Comparison of ENCODE assay signal across 9 cellular contexts in genomic region chr11:68584097-68584496, GRCh38.
DNase-seq lines count a peak whose midpoint lies in the region; ATAC-seq and TF ChIP-seq lines count a peak whose summit lies in the region.
"Had no signal": no experiment of that assay in that cellular context is flagged by ENCODE, and none has a peak within 500 bp of the region (broad histone marks: within the 10 kb centered on the region; RNA-seq: fewer than 3 reads in every experiment).

No MANE protein-coding gene starts in this region.

- H2AFZ ChIP-seq in IMR-90 (replicated peaks; ENCODE audit: low read length, poor library complexity) = no peak overlapping the region

- no peak overlapping the region for H3K9ac ChIP-seq in IMR-90 (ENCODE audit: low read depth, low read length)

- no peak overlapping the region for H3K18ac ChIP-seq in IMR-90 (ENCODE audit: low read depth, low read length)

- peak; percentile 53 to 71 for DNase-seq in Caco-2
- peak; percentile 4 for DNase-seq in IMR-90
- peak; percentile 33 for DNase-seq in activated B cell treated with CpG ODN at 0.5 μM for 24 hours
- DNase-seq in cerebellar cortex (ENCODE audit: low spot score) = peak; percentile 16
- peak; percentile 22 for DNase-seq in midbrain (lab: John Stamatoyannopoulos, UW)
- peak; percentile 23 for DNase-seq in stimulated activated naive B cell treated with anti-CD40 and anti-IgM and Interleukin-4, amounts not matched to agents 10 μg/mL and 1 μg/mL and 100 μg/mL, for 72 hours
- no peak for DNase-seq in DMS153 treated with DMSO at 0.1 percent for 48 hours (lab: John Stamatoyannopoulos, UW; ENCODE audit: unreplicated experiment)
- no peak for DNase-seq in NK-92 (lab: John Stamatoyannopoulos, UW; ENCODE audit: unreplicated experiment)

- TF ChIP-seq CTCF in Caco-2 (IDR thresholded peaks at IDR 0.05; ENCODE audit: insufficient read depth in 1 of 2, low read depth in 1 of 2, low read length in 1 of 2, severe bottlenecking in 1 of 2, unreplicated experiment in 1 of 2) (peak; percentile 81 to 88), IMR-90 (conservative IDR thresholded peaks at IDR 0.05; ENCODE audit: low read depth, low read length) (peak; percentile 29), activated B cell treated with CpG ODN at 0.5 μM for 24 hours (IDR thresholded peaks at IDR 0.05) (peak; percentile 27)

- H3K27ac ChIP-seq in IMR-90 (ENCODE audit: insufficient read depth, low read length) = no peak overlapping the region

- H3K4me3 Mint-ChIP-seq in Caco-2 (ENCODE audit: unreplicated experiment) (no peak overlapping the region), activated B cell treated with CpG ODN at 0.5 μM for 24 hours (no peak overlapping the region)
- no peak overlapping the region for H3K4me3 Mint-ChIP-seq in stimulated activated naive B cell treated with anti-CD40 and anti-IgM and Interleukin-4, amounts not matched to agents 10 μg/mL and 1 μg/mL and 100 μg/mL, for 72 hours
- H3K4me3 Mint-ChIP-seq: T-helper 1 cell treated with Interleukin-12 subunit alpha and Interleukin-12 subunit beta and Interleukin-4 antibody, amounts not matched to agents 30 μg/mL and 1 μg/mL, for 36 hours had no signal

- H3K27me3 ChIP-seq in Caco-2 (replicated peaks; ENCODE audit: control insufficient read depth, insufficient read depth, low read length) = no peaks in the 10 kb centered on the region
- H3K27me3 ChIP-seq in IMR-90 (ENCODE audit: control insufficient read depth, insufficient read depth, low read length) = no peaks in the 10 kb centered on the region

- no peak overlapping the region for H2BK20ac ChIP-seq in IMR-90 (ENCODE audit: low read depth, low read length)

- H3K27me3 Mint-ChIP-seq in Caco-2 (ENCODE audit: insufficient read depth, unreplicated experiment) = no peaks in the 10 kb centered on the region
- no peaks in the 10 kb centered on the region for H3K27me3 Mint-ChIP-seq in activated B cell treated with CpG ODN at 0.5 μM for 24 hours
- no peaks in the 10 kb centered on the region for H3K27me3 Mint-ChIP-seq in stimulated activated naive B cell treated with anti-CD40 and anti-IgM and Interleukin-4, amounts not matched to agents 10 μg/mL and 1 μg/mL and 100 μg/mL, for 72 hours

- no peak for TF ChIP-seq POLR2A in IMR-90 (IDR thresholded peaks at IDR 0.05; ENCODE audit: low read depth, low read length)

- H3K4me1 Mint-ChIP-seq in Caco-2 (ENCODE audit: low read depth, unreplicated experiment) = peaks cover 7% of the 10 kb centered on the region
- peaks cover 16% of the 10 kb centered on the region for H3K4me1 Mint-ChIP-seq in activated B cell treated with CpG ODN at 0.5 μM for 24 hours
- peaks cover 11 to 29% of the 10 kb centered on the region in 2 donors for H3K4me1 Mint-ChIP-seq in stimulated activated naive B cell treated with anti-CD40 and anti-IgM and Interleukin-4, amounts not matched to agents 10 μg/mL and 1 μg/mL and 100 μg/mL, for 72 hours

- no peak overlapping the region for H4K8ac ChIP-seq in IMR-90 (ENCODE audit: low read depth in 2 of 2, low read length in 2 of 2)

- H3K4me2 ChIP-seq in IMR-90 (ENCODE audit: low read depth, low read length) = no peak overlapping the region

- 59% methylated on average over 3 of the region's 6 CpGs; no CpG with 5 or more reads in 1 of the 2 experiments for WGBS in IMR-90 (ENCODE audit: extremely low coverage in 2 of 2, insufficient read length in 1 of 2), 2 experiments

- no peak overlapping the region for H2BK15ac ChIP-seq in IMR-90 (ENCODE audit: low read depth, low read length)

- H3K36me3 Mint-ChIP-seq in Caco-2 (ENCODE audit: insufficient read depth, unreplicated experiment) = peaks cover 96% of the 10 kb centered on the region
- H3K36me3 Mint-ChIP-seq in activated B cell treated with CpG ODN at 0.5 μM for 24 hours (ENCODE audit: low read depth) = peaks cover 92% of the 10 kb centered on the region
- peaks cover 36 to 46% of the 10 kb centered on the region in 2 donors for H3K36me3 Mint-ChIP-seq in stimulated activated naive B cell treated with anti-CD40 and anti-IgM and Interleukin-4, amounts not matched to agents 10 μg/mL and 1 μg/mL and 100 μg/mL, for 72 hours

- H3K4me1 ChIP-seq in Caco-2 (no peaks in the 10 kb centered on the region), IMR-90 (ENCODE audit: control insufficient read depth, insufficient read depth, low read length) (peaks cover 7% of the 10 kb centered on the region)

- no peak overlapping the region for H3K14ac ChIP-seq in IMR-90 (replicated peaks; ENCODE audit: low read depth, low read length)

- no peak overlapping the region for H3K23ac ChIP-seq in IMR-90 (ENCODE audit: low read depth, low read length)

- H3K9me3 ChIP-seq in Caco-2 (no peaks in the 10 kb centered on the region), IMR-90 (ENCODE audit: control insufficient read depth, insufficient read depth, low read length) (no peaks in the 10 kb centered on the region)

- BruUV-seq in Caco-2 (replicated peaks; lab: Mats Ljungman, UMichigan) (no TSS peak), IMR-90 (replicated peaks; lab: Mats Ljungman, UMichigan) (no TSS peak)

- TF ChIP-seq RAD21 in IMR-90 (IDR thresholded peaks at IDR 0.05; ENCODE audit: low read length) = no peak

- dilution Hi-C loops in IMR-90 (cut with HindIII; ENCODE audit: low sequenced_read_pairs, unreplicated experiment) = no loop called here

- H3K27ac Mint-ChIP-seq in Caco-2 (ENCODE audit: unreplicated experiment) = no peak overlapping the region
- no peak overlapping the region for H3K27ac Mint-ChIP-seq in activated B cell treated with CpG ODN at 0.5 μM for 24 hours
- H3K27ac Mint-ChIP-seq in stimulated activated naive B cell treated with anti-CD40 and anti-IgM and Interleukin-4, amounts not matched to agents 10 μg/mL and 1 μg/mL and 100 μg/mL, for 72 hours = peak overlapping the region; percentile 14
- H3K27ac Mint-ChIP-seq: T-helper 1 cell treated with Interleukin-12 subunit alpha and Interleukin-12 subunit beta and Interleukin-4 antibody, amounts not matched to agents 30 μg/mL and 1 μg/mL, for 36 hours had no signal

- no peak overlapping the region for H4K91ac ChIP-seq in IMR-90 (ENCODE audit: insufficient read depth, low read depth, low read length)

- POLR2A ChIA-PET in Caco-2 (lab: Charles Lee) = no interaction called here
- POLR2A ChIA-PET in IMR-90 (lab: Charles Lee; ENCODE audit: unreplicated experiment) = no interaction called here
- POLR2A ChIA-PET in activated B cell treated with CpG ODN at 0.5 μM for 24 hours (lab: Charles Lee) = no interaction called here

- peaks cover 23% of the 10 kb centered on the region for H3K9me1 ChIP-seq in IMR-90 (ENCODE audit: insufficient read depth, low read length)

- H2AK9ac ChIP-seq in IMR-90 (replicated peaks; ENCODE audit: low read depth, low read length, poor library complexity) = no peak overlapping the region

- no peak overlapping the region for H3K4me3 ChIP-seq in Caco-2 (ENCODE audit: low read depth, low read length)
- no peak overlapping the region for H3K4me3 ChIP-seq in IMR-90 (ENCODE audit: insufficient read depth, low read depth, low read length)

- ATAC-seq in IMR-90 (ENCODE audit: low read depth) (no peak), activated B cell treated with CpG ODN at 0.5 μM for 24 hours (ENCODE audit: low read depth) (peak; percentile 64)
- peak; percentile 78 to 83 for ATAC-seq in stimulated activated naive B cell treated with anti-CD40 and anti-IgM and Interleukin-4, amounts not matched to agents 10 μg/mL and 1 μg/mL and 100 μg/mL, for 72 hours (replicated peaks)

- H4K5ac ChIP-seq in IMR-90 (ENCODE audit: low read depth, low read length) = no peak overlapping the region

- no peak overlapping the region for H2BK5ac ChIP-seq in IMR-90 (ENCODE audit: low read depth, low read length, poor library complexity, severe bottlenecking)

- peaks cover 29 to 66% of the 10 kb centered on the region in 2 experiments for H3K79me1 ChIP-seq in IMR-90 (ENCODE audit: low read depth in 1 of 2, low read length in 2 of 2)

- no peak overlapping the region for H3K56ac ChIP-seq in IMR-90 (ENCODE audit: extremely low read depth, insufficient read depth, low read length)

- H3K9me3 Mint-ChIP-seq in Caco-2 (ENCODE audit: unreplicated experiment) = no peaks in the 10 kb centered on the region
- H3K9me3 Mint-ChIP-seq in activated B cell treated with CpG ODN at 0.5 μM for 24 hours = no peaks in the 10 kb centered on the region
- H3K9me3 Mint-ChIP-seq in stimulated activated naive B cell treated with anti-CD40 and anti-IgM and Interleukin-4, amounts not matched to agents 10 μg/mL and 1 μg/mL and 100 μg/mL, for 72 hours = no peaks in the 10 kb centered on the region
- H3K9me3 Mint-ChIP-seq: T-helper 1 cell treated with Interleukin-12 subunit alpha and Interleukin-12 subunit beta and Interleukin-4 antibody, amounts not matched to agents 30 μg/mL and 1 μg/mL, for 36 hours had no signal

- in situ Hi-C loops in IMR-90 (cut with MboI; ENCODE audit: low sequenced_read_pairs) = no loop called here

- no peak overlapping the region for H2BK120ac ChIP-seq in IMR-90 (ENCODE audit: low read depth, low read length)

- H2AK5ac ChIP-seq in IMR-90 (ENCODE audit: low read depth, low read length) = no peak overlapping the region

- H3K36me3 ChIP-seq in Caco-2 (ENCODE audit: control insufficient read depth, insufficient read depth, low read length) (peaks cover 8% of the 10 kb centered on the region; the same call in 1 of the 2 replicates), IMR-90 (ENCODE audit: control insufficient read depth, insufficient read depth, low read length) (peaks cover 33% of the 10 kb centered on the region)

- intact Hi-C loops in Caco-2 (cut with micrococcal nuclease; ENCODE audit: unreplicated experiment) = no loop called here
- intact Hi-C loops in IMR-90 (cut with micrococcal nuclease) = no loop called here
- intact Hi-C loops in activated B cell treated with CpG ODN at 0.5 μM for 24 hours (cut with micrococcal nuclease) = loop anchor here (1.0 to 5.0 kb wide), 3 partner anchors 260 to 1058 kb away; partner anchors contain the start of gene CCND1

- CTCF ChIA-PET in Caco-2 (lab: Charles Lee) = interaction anchor here (0.6 to 1.1 kb wide), 4 partner anchors 28 to 131 kb away, joined by 3 read pairs; partner anchors contain the start of gene PPP6R3
- CTCF ChIA-PET in IMR-90 (lab: Yijun Ruan, JAX) = interaction anchor here (0.8 to 1.5 kb wide), 3 partner anchors 9 to 30 kb away, joined by 3 to 4 read pairs (median 4); no protein-coding TSS in a partner anchor
- CTCF ChIA-PET in activated B cell treated with CpG ODN at 0.5 μM for 24 hours (lab: Charles Lee) = interaction anchor here (0.6 to 2.9 kb wide), 9 partner anchors 9 to 1059 kb away, joined by 3 to 23 read pairs (median 3); no protein-coding TSS in a partner anchor

- H3K4ac ChIP-seq in IMR-90 (ENCODE audit: low read depth, low read length) = no peak overlapping the region

- H4K20me1 ChIP-seq in IMR-90 (ENCODE audit: insufficient read depth, low read length) = peaks cover 29% of the 10 kb centered on the region

TF ChIP-seq in IMR-90, 13 proteins besides CTCF, POLR2A, EP300 and RAD21:
- TF ChIP-seq CEBPB (IDR thresholded peaks at IDR 0.05; ENCODE audit: low read depth, low read length) = no peak
- TF ChIP-seq BHLHE40 (IDR thresholded peaks at IDR 0.05; ENCODE audit: low read depth, low read length) = no peak
- TF ChIP-seq NFE2L2 (IDR thresholded peaks at IDR 0.05; ENCODE audit: low read depth, low read length) = no peak
- TF ChIP-seq CHD1 (IDR thresholded peaks at IDR 0.05; ENCODE audit: low read depth, low read length) = no peak
- no peak for TF ChIP-seq FOS (IDR thresholded peaks at IDR 0.05; ENCODE audit: low read depth, low read length)

Comparison
In these comparisons a context has a peak if more than half of its experiments do, and no peak if none do; other contexts are left out.
1. DNase-seq: peak in Caco-2 (2 of 2), IMR-90 (single experiment), activated B cell treated with CpG ODN at 0.5 μM for 24 hours (single experiment), cerebellar cortex (single experiment), midbrain (single experiment) and stimulated activated naive B cell treated with anti-CD40 and anti-IgM and Interleukin-4, amounts not matched to agents 10 μg/mL and 1 μg/mL and 100 μg/mL, for 72 hours (single experiment); none in DMS153 treated with DMSO at 0.1 percent for 48 hours (single experiment) and NK-92 (single experiment).
2. CTCF ChIP-seq: peak in every context shown above with its lines; median percentile 84 in Caco-2; 29 in IMR-90; 27 in activated B cell treated with CpG ODN at 0.5 μM for 24 hours.